ENCODE assay signal across 23 cellular contexts in the genomic region with DNA sequence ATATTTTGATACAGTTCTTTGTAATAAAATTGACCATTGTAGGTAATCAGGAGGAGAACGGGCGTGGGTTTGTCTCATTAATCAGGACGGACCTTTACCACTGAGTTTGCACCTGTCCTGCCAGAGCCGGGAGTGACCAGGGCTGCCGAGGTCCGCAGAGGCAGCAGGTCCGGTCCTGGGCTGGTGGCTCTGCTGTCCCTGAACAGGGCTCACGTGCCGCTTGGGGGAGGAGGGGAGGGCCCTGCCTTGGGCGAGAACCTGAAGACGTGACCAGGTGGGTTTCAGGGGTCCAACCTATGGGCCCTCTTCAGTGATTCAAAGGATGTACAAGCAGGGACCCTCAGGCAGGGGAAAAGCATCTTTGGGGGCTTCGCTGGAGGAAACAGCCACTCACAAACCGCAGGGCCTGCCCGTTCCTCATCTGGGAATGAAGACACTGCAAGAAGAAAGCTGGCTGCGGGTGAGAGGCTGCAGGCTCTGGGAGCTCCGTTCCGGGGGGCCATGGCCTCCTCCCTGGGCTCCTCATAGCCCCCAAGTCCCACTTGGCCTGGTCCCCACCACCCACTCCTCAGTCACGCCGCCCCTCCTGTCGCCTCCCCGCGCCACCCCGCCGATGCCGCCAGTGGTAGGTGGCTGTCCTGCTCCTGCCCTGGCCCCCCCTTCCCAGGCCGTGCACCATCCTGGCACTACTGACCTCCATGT. TPM values are rescaled to one million over a fixed set of nuclear protein-coding genes. Genes with fewer than 3 reads are reported as not detected.
DNase-seq lines count a peak whose midpoint lies in the region; ATAC-seq and TF ChIP-seq lines count a peak whose summit lies in the region.
"Had no signal": no experiment of that assay in that cellular context is flagged by ENCODE, and none has a peak within 500 bp of the region (broad histone marks: within the 10 kb centered on the region; RNA-seq: fewer than 3 reads in every experiment).

No MANE protein-coding gene starts in this region.

- POLR2A ChIA-PET in activated CD4-positive, alpha-beta memory T cell treated with anti-CD3 and anti-CD28 coated beads for 36 hours (lab: Charles Lee): no interaction called here

- peak overlapping the region; percentile 86 for H3K27ac Mint-ChIP-seq in activated CD4-positive, alpha-beta T cell treated with anti-CD3 and anti-CD28 coated beads, Interleukin-2, amount 10 ng/mL, durations not matched to agents 24 days and 14 days
- peak overlapping the region; percentile 66 for H3K27ac Mint-ChIP-seq in activated CD4-positive, alpha-beta memory T cell treated with anti-CD3 and anti-CD28 coated beads for 36 hours
- peak overlapping the region; percentile 90 to 98 (median 95) for H3K27ac Mint-ChIP-seq in naive B cell
- no peak overlapping the region for H3K27ac Mint-ChIP-seq in CD14-positive monocyte
- H3K27ac Mint-ChIP-seq: GM23338 had no signal

- H3K36me3 Mint-ChIP-seq in activated CD4-positive, alpha-beta T cell treated with anti-CD3 and anti-CD28 coated beads, Interleukin-2, amount 10 ng/mL, durations not matched to agents 24 days and 14 days (ENCODE audit: low read depth): peaks cover 17% of the 10 kb centered on the region
- H3K36me3 Mint-ChIP-seq in activated CD4-positive, alpha-beta memory T cell treated with anti-CD3 and anti-CD28 coated beads for 36 hours: peaks cover 13% of the 10 kb centered on the region
- H3K36me3 Mint-ChIP-seq in naive B cell (no peaks in the 10 kb centered on the region), CD14-positive monocyte (peaks cover 15 to 21% of the 10 kb centered on the region in 2 donors)

- no peaks in the 10 kb centered on the region for H3K9me3 ChIP-seq in BLaER1 treated with 17β-estradiol and CSF1 and Interleukin-3, amounts not matched to agents 10 nM and 100 nM (replicated peaks in 1 of 11)
- H3K9me3 ChIP-seq: A549, mucosa of descending colon, upper lobe of right lung had no signal

- ATAC-seq in naive B cell (ENCODE audit: low read depth in 2 of 2) (no peak), HG02938 (IDR thresholded peaks at IDR 0.05; ENCODE audit: unreplicated experiment) (no peak)
- ATAC-seq: A549, left ventricle myocardium superior, mucosa of descending colon, upper lobe of right lung had no signal

- CTCF ChIA-PET in activated CD4-positive, alpha-beta memory T cell treated with anti-CD3 and anti-CD28 coated beads for 36 hours (lab: Charles Lee): interaction anchor here (1.0 to 2.6 kb wide), 2 partner anchors 103 to 160 kb away, joined by 5 to 16 read pairs; no protein-coding TSS in a partner anchor

- DNase-seq in activated CD4-positive, alpha-beta T cell treated with anti-CD3 and anti-CD28 coated beads, Interleukin-2, amount 10 ng/mL, durations not matched to agents 24 days and 14 days: no peak
- no peak for DNase-seq in activated CD4-positive, alpha-beta T cell treated with anti-CD3 and anti-CD28 coated beads for 1 hour
- DNase-seq in activated CD4-positive, alpha-beta memory T cell treated with anti-CD3 and anti-CD28 coated beads for 36 hours: no peak
- no peak for DNase-seq in naive B cell
- no peak for DNase-seq in middle frontal gyrus (ENCODE audit: extremely low spot score, low spot score)
- no peak for DNase-seq in CD14-positive monocyte (ENCODE audit: low spot score)
- DNase-seq: activated CD8-positive, alpha-beta memory T cell treated with anti-CD3 and anti-CD28 coated beads for 24 hours; C1 segment of cervical spinal cord; central memory CD4-positive, alpha-beta T cell; GF-D8; immature natural killer cell; left ventricle myocardium superior; mucosa of descending colon; NCI-H526 treated with DMSO at 0.1 percent for 48 hours; retina; stimulated activated CD4-positive, alpha-beta T cell treated with anti-CD3 and anti-CD28 coated beads, Interleukin-4, amount 100 ng/mL, for 4 hours; upper lobe of right lung had no signal

- H3K4me1 ChIP-seq in BLaER1 treated with 17β-estradiol and CSF1 and Interleukin-3, amounts not matched to agents 10 nM and 100 nM: peaks cover 64 to 94% (median 92%) of the 10 kb centered on the region in 10 experiments

- H4K20me1 ChIP-seq in BLaER1 treated with 17β-estradiol and CSF1 and Interleukin-3, amounts not matched to agents 10 nM and 100 nM: peaks cover 0 to 62% (median 0%) of the 10 kb centered on the region in 11 experiments; a peak in 6 of 22 replicates

- no peak overlapping the region for H3K4me3 ChIP-seq in BLaER1 treated with 17β-estradiol and CSF1 and Interleukin-3, amounts not matched to agents 10 nM and 100 nM
- H3K4me3 ChIP-seq: A549, GM23338, mucosa of descending colon, upper lobe of right lung had no signal

- intact Hi-C loops in activated CD4-positive, alpha-beta T cell treated with anti-CD3 and anti-CD28 coated beads, Interleukin-2, amount 10 ng/mL, durations not matched to agents 24 days and 14 days (cut with micrococcal nuclease): loop anchor here (5.0 kb wide), 1 partner anchor 265 kb away; no protein-coding TSS in a partner anchor
- intact Hi-C loops in activated CD4-positive, alpha-beta memory T cell treated with anti-CD3 and anti-CD28 coated beads for 36 hours (cut with micrococcal nuclease): loop anchor here (5.0 kb wide), 1 partner anchor 220 kb away; no protein-coding TSS in a partner anchor
- intact Hi-C loops in CD14-positive monocyte (cut with micrococcal nuclease): loop anchor here in 1 of 2 donors (10.0 kb wide), 1 partner anchor 277 kb away; a partner anchor contains a TSS

- no peaks in the 10 kb centered on the region for H3K27me3 ChIP-seq in BLaER1 treated with 17β-estradiol and CSF1 and Interleukin-3, amounts not matched to agents 10 nM and 100 nM

- peaks cover 0 to 16% (median 0%) of the 10 kb centered on the region in 11 experiments; a peak in 2 of 22 replicates for H3K36me3 ChIP-seq in BLaER1 treated with 17β-estradiol and CSF1 and Interleukin-3, amounts not matched to agents 10 nM and 100 nM
- H3K36me3 ChIP-seq: upper lobe of right lung had no signal

- peak overlapping the region in 2 of 11 experiments; percentile 38 to 62; a peak in 4 of 22 replicates for H3K9ac ChIP-seq in BLaER1 treated with 17β-estradiol and CSF1 and Interleukin-3, amounts not matched to agents 10 nM and 100 nM
- H3K9ac ChIP-seq: KMS-11 had no signal

- peak overlapping the region in 9 of 11 experiments; percentile 5 to 99 (median 89); a peak in 14 of 22 replicates for H3K4me2 ChIP-seq in BLaER1 treated with 17β-estradiol and CSF1 and Interleukin-3, amounts not matched to agents 10 nM and 100 nM
- H3K4me2 ChIP-seq: A549, GM23338, KMS-11 had no signal

- H3K27ac ChIP-seq in BLaER1 treated with 17β-estradiol and CSF1 and Interleukin-3, amounts not matched to agents 10 nM and 100 nM: 0 out of 22 replicates have a peak overlapping the region, but pooled peaks of 1 of the 11 experiments have one; percentile 11
- H3K27ac ChIP-seq: A549, epithelial cell of prostate, KMS-11, upper lobe of right lung had no signal

- no peak for TF ChIP-seq CTCF in CD14-positive monocyte (IDR thresholded peaks at IDR 0.05)

- H3K9me3 Mint-ChIP-seq in activated CD4-positive, alpha-beta T cell treated with anti-CD3 and anti-CD28 coated beads, Interleukin-2, amount 10 ng/mL, durations not matched to agents 24 days and 14 days: no peaks in the 10 kb centered on the region
- no peaks in the 10 kb centered on the region for H3K9me3 Mint-ChIP-seq in activated CD4-positive, alpha-beta memory T cell treated with anti-CD3 and anti-CD28 coated beads for 36 hours
- H3K9me3 Mint-ChIP-seq in naive B cell: peaks cover 0 to 2% (median 0%) of the 10 kb centered on the region in 7 donors
- no peaks in the 10 kb centered on the region for H3K9me3 Mint-ChIP-seq in CD14-positive monocyte
- H3K9me3 Mint-ChIP-seq: GM23338, immature natural killer cell had no signal

- no peaks in the 10 kb centered on the region for H3K27me3 Mint-ChIP-seq in activated CD4-positive, alpha-beta T cell treated with anti-CD3 and anti-CD28 coated beads, Interleukin-2, amount 10 ng/mL, durations not matched to agents 24 days and 14 days
- no peaks in the 10 kb centered on the region for H3K27me3 Mint-ChIP-seq in activated CD4-positive, alpha-beta memory T cell treated with anti-CD3 and anti-CD28 coated beads for 36 hours
- H3K27me3 Mint-ChIP-seq in naive B cell: no peaks in the 10 kb centered on the region
- H3K27me3 Mint-ChIP-seq in CD14-positive monocyte (ENCODE audit: low read depth in 3 of 3): peaks cover 2 to 10% (median 4%) of the 10 kb centered on the region in 3 donors

- H3K4me1 Mint-ChIP-seq in activated CD4-positive, alpha-beta T cell treated with anti-CD3 and anti-CD28 coated beads, Interleukin-2, amount 10 ng/mL, durations not matched to agents 24 days and 14 days: peaks cover 33% of the 10 kb centered on the region
- peaks cover 40% of the 10 kb centered on the region for H3K4me1 Mint-ChIP-seq in activated CD4-positive, alpha-beta memory T cell treated with anti-CD3 and anti-CD28 coated beads for 36 hours (ENCODE audit: low read depth)
- peaks cover 33 to 65% (median 42%) of the 10 kb centered on the region in 3 donors for H3K4me1 Mint-ChIP-seq in naive B cell
- peaks cover 30% of the 10 kb centered on the region for H3K4me1 Mint-ChIP-seq in CD14-positive monocyte

- H3K4me3 Mint-ChIP-seq in activated CD4-positive, alpha-beta T cell treated with anti-CD3 and anti-CD28 coated beads, Interleukin-2, amount 10 ng/mL, durations not matched to agents 24 days and 14 days: peak overlapping the region; percentile 45
- H3K4me3 Mint-ChIP-seq in activated CD4-positive, alpha-beta memory T cell treated with anti-CD3 and anti-CD28 coated beads for 36 hours: no peak overlapping the region
- H3K4me3 Mint-ChIP-seq in naive B cell (peak overlapping the region in 6 of 8 donors; percentile 50 to 66 (median 60)), CD14-positive monocyte (no peak overlapping the region)
- H3K4me3 Mint-ChIP-seq: GM23338 had no signal

RNA-seq across cellular contexts. Expression of a gene that starts 9.2 kb away (rescaled TPM):
- 46.8 and 47.4 TPM in 2 replicates for total RNA-seq in activated CD4-positive, alpha-beta T cell treated with anti-CD3 and anti-CD28 coated beads, Interleukin-2, amount 10 ng/mL, durations not matched to agents 24 days and 14 days
- total RNA-seq in activated CD4-positive, alpha-beta memory T cell treated with anti-CD3 and anti-CD28 coated beads for 36 hours: 10 to 100 TPM; 29.8 to 30.7 TPM
- polyA plus RNA-seq in naive B cell (ENCODE audit: low read depth in 6 of 6) (10 to 100 TPM; 21.9 to 33.8 (median 28.0) TPM), CD14-positive monocyte (10 to 100 TPM; 20.3 to 27.6 TPM)

RNA-seq across cellular contexts. Expression of a gene that starts 9.4 kb away (rescaled TPM):
- total RNA-seq in activated CD4-positive, alpha-beta T cell treated with anti-CD3 and anti-CD28 coated beads, Interleukin-2, amount 10 ng/mL, durations not matched to agents 24 days and 14 days: 13.8 and 17.9 TPM in 2 replicates
- 10 to 100 TPM; 12.4 to 13.8 TPM for total RNA-seq in activated CD4-positive, alpha-beta memory T cell treated with anti-CD3 and anti-CD28 coated beads for 36 hours
- polyA plus RNA-seq in naive B cell (ENCODE audit: low read depth in 6 of 6) (10 to 100 TPM; 10.1 to 17.5 (median 13.0) TPM), CD14-positive monocyte (1 to 10 TPM; 7.2 to 9.5 TPM)

RNA-seq across cellular contexts. Expression of a gene that starts 32.9 kb away (rescaled TPM):
- 302 and 304 TPM in 2 replicates for total RNA-seq in activated CD4-positive, alpha-beta T cell treated with anti-CD3 and anti-CD28 coated beads, Interleukin-2, amount 10 ng/mL, durations not matched to agents 24 days and 14 days
- total RNA-seq in activated CD4-positive, alpha-beta memory T cell treated with anti-CD3 and anti-CD28 coated beads for 36 hours: 100 to 1,000 TPM; 222 to 231 TPM
- polyA plus RNA-seq in naive B cell (ENCODE audit: low read depth in 6 of 6): 10 to 100 TPM; 46.7 to 60.7 (median 55.0) TPM
- 10 to 100 TPM; 38.8 to 40.4 TPM for polyA plus RNA-seq in CD14-positive monocyte

Comparison
In these comparisons a context has a peak if more than half of its experiments do, and no peak if none do; other contexts are left out.
1. H3K27ac Mint-ChIP-seq: peak in activated CD4-positive, alpha-beta T cell treated with anti-CD3 and anti-CD28 coated beads, Interleukin-2, amount 10 ng/mL, durations not matched to agents 24 days and 14 days (single experiment), activated CD4-positive, alpha-beta memory T cell treated with anti-CD3 and anti-CD28 coated beads for 36 hours (single experiment) and naive B cell (6 of 6); none in CD14-positive monocyte (0 of 7).
2. H3K4me3 Mint-ChIP-seq: peak in activated CD4-positive, alpha-beta T cell treated with anti-CD3 and anti-CD28 coated beads, Interleukin-2, amount 10 ng/mL, durations not matched to agents 24 days and 14 days (single experiment) and naive B cell (6 of 8); none in activated CD4-positive, alpha-beta memory T cell treated with anti-CD3 and anti-CD28 coated beads for 36 hours (single experiment) and CD14-positive monocyte (0 of 2).